Comparison of ENCODE assay signal across 1 cellular context in genomic region chr4:84238247-84239090, GRCh38.
TF ChIP-seq lines count a peak whose summit lies in the region.

No MANE protein-coding gene starts in this region.

TF ChIP-seq in H1, 55 proteins besides CTCF, POLR2A, EP300 and RAD21 (continued from another document):
- TF ChIP-seq, protein P1, sequence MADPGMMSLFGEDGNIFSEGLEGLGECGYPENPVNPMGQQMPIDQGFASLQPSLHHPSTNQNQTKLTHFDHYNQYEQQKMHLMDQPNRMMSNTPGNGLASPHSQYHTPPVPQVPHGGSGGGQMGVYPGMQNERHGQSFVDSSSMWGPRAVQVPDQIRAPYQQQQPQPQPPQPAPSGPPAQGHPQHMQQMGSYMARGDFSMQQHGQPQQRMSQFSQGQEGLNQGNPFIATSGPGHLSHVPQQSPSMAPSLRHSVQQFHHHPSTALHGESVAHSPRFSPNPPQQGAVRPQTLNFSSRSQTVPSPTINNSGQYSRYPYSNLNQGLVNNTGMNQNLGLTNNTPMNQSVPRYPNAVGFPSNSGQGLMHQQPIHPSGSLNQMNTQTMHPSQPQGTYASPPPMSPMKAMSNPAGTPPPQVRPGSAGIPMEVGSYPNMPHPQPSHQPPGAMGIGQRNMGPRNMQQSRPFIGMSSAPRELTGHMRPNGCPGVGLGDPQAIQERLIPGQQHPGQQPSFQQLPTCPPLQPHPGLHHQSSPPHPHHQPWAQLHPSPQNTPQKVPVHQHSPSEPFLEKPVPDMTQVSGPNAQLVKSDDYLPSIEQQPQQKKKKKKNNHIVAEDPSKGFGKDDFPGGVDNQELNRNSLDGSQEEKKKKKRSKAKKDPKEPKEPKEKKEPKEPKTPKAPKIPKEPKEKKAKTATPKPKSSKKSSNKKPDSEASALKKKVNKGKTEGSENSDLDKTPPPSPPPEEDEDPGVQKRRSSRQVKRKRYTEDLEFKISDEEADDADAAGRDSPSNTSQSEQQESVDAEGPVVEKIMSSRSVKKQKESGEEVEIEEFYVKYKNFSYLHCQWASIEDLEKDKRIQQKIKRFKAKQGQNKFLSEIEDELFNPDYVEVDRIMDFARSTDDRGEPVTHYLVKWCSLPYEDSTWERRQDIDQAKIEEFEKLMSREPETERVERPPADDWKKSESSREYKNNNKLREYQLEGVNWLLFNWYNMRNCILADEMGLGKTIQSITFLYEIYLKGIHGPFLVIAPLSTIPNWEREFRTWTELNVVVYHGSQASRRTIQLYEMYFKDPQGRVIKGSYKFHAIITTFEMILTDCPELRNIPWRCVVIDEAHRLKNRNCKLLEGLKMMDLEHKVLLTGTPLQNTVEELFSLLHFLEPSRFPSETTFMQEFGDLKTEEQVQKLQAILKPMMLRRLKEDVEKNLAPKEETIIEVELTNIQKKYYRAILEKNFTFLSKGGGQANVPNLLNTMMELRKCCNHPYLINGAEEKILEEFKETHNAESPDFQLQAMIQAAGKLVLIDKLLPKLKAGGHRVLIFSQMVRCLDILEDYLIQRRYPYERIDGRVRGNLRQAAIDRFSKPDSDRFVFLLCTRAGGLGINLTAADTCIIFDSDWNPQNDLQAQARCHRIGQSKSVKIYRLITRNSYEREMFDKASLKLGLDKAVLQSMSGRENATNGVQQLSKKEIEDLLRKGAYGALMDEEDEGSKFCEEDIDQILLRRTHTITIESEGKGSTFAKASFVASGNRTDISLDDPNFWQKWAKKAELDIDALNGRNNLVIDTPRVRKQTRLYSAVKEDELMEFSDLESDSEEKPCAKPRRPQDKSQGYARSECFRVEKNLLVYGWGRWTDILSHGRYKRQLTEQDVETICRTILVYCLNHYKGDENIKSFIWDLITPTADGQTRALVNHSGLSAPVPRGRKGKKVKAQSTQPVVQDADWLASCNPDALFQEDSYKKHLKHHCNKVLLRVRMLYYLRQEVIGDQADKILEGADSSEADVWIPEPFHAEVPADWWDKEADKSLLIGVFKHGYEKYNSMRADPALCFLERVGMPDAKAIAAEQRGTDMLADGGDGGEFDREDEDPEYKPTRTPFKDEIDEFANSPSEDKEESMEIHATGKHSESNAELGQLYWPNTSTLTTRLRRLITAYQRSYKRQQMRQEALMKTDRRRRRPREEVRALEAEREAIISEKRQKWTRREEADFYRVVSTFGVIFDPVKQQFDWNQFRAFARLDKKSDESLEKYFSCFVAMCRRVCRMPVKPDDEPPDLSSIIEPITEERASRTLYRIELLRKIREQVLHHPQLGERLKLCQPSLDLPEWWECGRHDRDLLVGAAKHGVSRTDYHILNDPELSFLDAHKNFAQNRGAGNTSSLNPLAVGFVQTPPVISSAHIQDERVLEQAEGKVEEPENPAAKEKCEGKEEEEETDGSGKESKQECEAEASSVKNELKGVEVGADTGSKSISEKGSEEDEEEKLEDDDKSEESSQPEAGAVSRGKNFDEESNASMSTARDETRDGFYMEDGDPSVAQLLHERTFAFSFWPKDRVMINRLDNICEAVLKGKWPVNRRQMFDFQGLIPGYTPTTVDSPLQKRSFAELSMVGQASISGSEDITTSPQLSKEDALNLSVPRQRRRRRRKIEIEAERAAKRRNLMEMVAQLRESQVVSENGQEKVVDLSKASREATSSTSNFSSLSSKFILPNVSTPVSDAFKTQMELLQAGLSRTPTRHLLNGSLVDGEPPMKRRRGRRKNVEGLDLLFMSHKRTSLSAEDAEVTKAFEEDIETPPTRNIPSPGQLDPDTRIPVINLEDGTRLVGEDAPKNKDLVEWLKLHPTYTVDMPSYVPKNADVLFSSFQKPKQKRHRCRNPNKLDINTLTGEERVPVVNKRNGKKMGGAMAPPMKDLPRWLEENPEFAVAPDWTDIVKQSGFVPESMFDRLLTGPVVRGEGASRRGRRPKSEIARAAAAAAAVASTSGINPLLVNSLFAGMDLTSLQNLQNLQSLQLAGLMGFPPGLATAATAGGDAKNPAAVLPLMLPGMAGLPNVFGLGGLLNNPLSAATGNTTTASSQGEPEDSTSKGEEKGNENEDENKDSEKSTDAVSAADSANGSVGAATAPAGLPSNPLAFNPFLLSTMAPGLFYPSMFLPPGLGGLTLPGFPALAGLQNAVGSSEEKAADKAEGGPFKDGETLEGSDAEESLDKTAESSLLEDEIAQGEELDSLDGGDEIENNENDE (IDR thresholded peaks at IDR 0.05; ENCODE audit: insufficient replicate concordance, low read length), result no peak
- no peak for TF ChIP-seq ASH2L (IDR thresholded peaks at IDR 0.05; ENCODE audit: low read length)
- TF ChIP-seq JUND (IDR thresholded peaks at IDR 0.05; ENCODE audit: low read length), result no peak
- TF ChIP-seq SP4 (IDR thresholded peaks at IDR 0.05; ENCODE audit: low read length), result no peak
- TF ChIP-seq TCF12 (IDR thresholded peaks at IDR 0.05; ENCODE audit: low read depth, low read length), result no peak
- TF ChIP-seq RBBP5 (IDR thresholded peaks at IDR 0.05; ENCODE audit: borderline replicate concordance, low read depth, low read length), result no peak
- no peak for TF ChIP-seq ZNF274 (IDR thresholded peaks at IDR 0.05; ENCODE audit: borderline replicate concordance, extremely low read depth, low read length)
- TF ChIP-seq RNF2 (IDR thresholded peaks at IDR 0.05; ENCODE audit: borderline replicate concordance, low read depth, low read length, missing control alignments, poor library complexity, severe bottlenecking), result no peak
- no peak for TF ChIP-seq SP2 (IDR thresholded peaks at IDR 0.05; ENCODE audit: low read length)
- TF ChIP-seq EZH2 (IDR thresholded peaks at IDR 0.05; ENCODE audit: low read depth, low read length, severe bottlenecking), result no peak
- TF ChIP-seq NRF1 (IDR thresholded peaks at IDR 0.05; ENCODE audit: low read depth, low read length), result no peak
- no peak for TF ChIP-seq CREB1 (IDR thresholded peaks at IDR 0.05)
- no peak for TF ChIP-seq CBX8 (IDR thresholded peaks at IDR 0.05; ENCODE audit: borderline replicate concordance, low read depth, low read length)
- TF ChIP-seq TAF1 (IDR thresholded peaks at IDR 0.05; ENCODE audit: low read depth, low read length), result no peak
- no peak for TF ChIP-seq SIN3A (conservative IDR thresholded peaks at IDR 0.05 in 1 of 2, IDR thresholded peaks at IDR 0.05 in 1 of 2; ENCODE audit: low read depth in 1 of 2, low read length in 2 of 2)
